Comparison of ENCODE assay signal across 8 cellular contexts in genomic region chr4:169620846-169621228, GRCh38. TPM values are rescaled to one million over a fixed set of nuclear protein-coding genes. Genes with fewer than 3 reads are reported as not detected.
DNase-seq lines count a peak whose midpoint lies in the region; TF ChIP-seq lines count a peak whose summit lies in the region.

No MANE protein-coding gene starts in this region.

- peak overlapping the region; percentile 95 for H3K27ac ChIP-seq in fibroblast of lung (ENCODE audit: insufficient read depth, low read length)
- H3K27ac ChIP-seq in neural progenitor cell: peak overlapping the region; percentile 87

- H3K4me1 ChIP-seq in fibroblast of lung (ENCODE audit: control insufficient read depth, extremely low read depth, insufficient read depth, low read length) (no peaks in the 10 kb centered on the region), neural progenitor cell (peaks cover 15% of the 10 kb centered on the region)

- in situ Hi-C loops in ACHN (cut with HindIII; ENCODE audit: low pct_ligation_motif_present, low pct_unique_long_range_greater_than_20kb, low sequenced_read_pairs): no loop called here

- H3K9ac ChIP-seq in fibroblast of lung (ENCODE audit: insufficient read depth, low read length): peak overlapping the region; percentile 77
- H3K9ac ChIP-seq in neural progenitor cell: peak overlapping the region; percentile 89

- H4K20me1 ChIP-seq in fibroblast of lung (ENCODE audit: control insufficient read depth, extremely low read depth, insufficient read depth, low read length): no peaks in the 10 kb centered on the region
- peaks cover 9% of the 10 kb centered on the region for H4K20me1 ChIP-seq in neural progenitor cell (ENCODE audit: low read depth)

- H3K27ac Mint-ChIP-seq in HFFc6 (peak overlapping the region; percentile 99), neural progenitor cell (peak overlapping the region; percentile 97)

- H3K4me1 Mint-ChIP-seq in HFFc6 (ENCODE audit: low read depth): peaks cover 37% of the 10 kb centered on the region
- H3K4me1 Mint-ChIP-seq in neural progenitor cell: peaks cover 17% of the 10 kb centered on the region

- no peak for TF ChIP-seq CTCF in HFFc6 (IDR thresholded peaks at IDR 0.05)
- TF ChIP-seq CTCF in fibroblast of lung (conservative IDR thresholded peaks at IDR 0.05 in 1 of 2, IDR thresholded peaks at IDR 0.05 in 1 of 2; ENCODE audit: low read depth in 1 of 2, low read length in 2 of 2): no peak
- TF ChIP-seq CTCF in neural progenitor cell (IDR thresholded peaks at IDR 0.05): no peak

- H3K4me3 Mint-ChIP-seq in HFFc6 (peak overlapping the region; percentile 97), neural progenitor cell (peak overlapping the region; percentile 93)

- H3K27me3 ChIP-seq in fibroblast of lung (ENCODE audit: control insufficient read depth, insufficient read depth, low read length): no peaks in the 10 kb centered on the region
- H3K27me3 ChIP-seq in neural progenitor cell: no peaks in the 10 kb centered on the region

- peak overlapping the region; percentile 76 to 98 (median 80) for H3K4me3 ChIP-seq in fibroblast of lung (replicated peaks in 1 of 4; ENCODE audit: control extremely low read depth in 1 of 4, insufficient read depth in 1 of 4, low read depth in 3 of 4, low read length in 4 of 4)
- H3K4me3 ChIP-seq in neural progenitor cell: peak overlapping the region; percentile 85

- H3K36me3 Mint-ChIP-seq in HFFc6 (ENCODE audit: low read depth) (peaks cover 5% of the 10 kb centered on the region; the same call in 1 of the 2 replicates), neural progenitor cell (peaks cover 2% of the 10 kb centered on the region)

- H3K9me3 ChIP-seq in fibroblast of lung (ENCODE audit: control insufficient read depth, insufficient read depth, low read depth, low read length) (no peaks in the 10 kb centered on the region), neural progenitor cell (ENCODE audit: low read depth) (no peaks in the 10 kb centered on the region)

- H3K27me3 Mint-ChIP-seq in HFFc6 (ENCODE audit: insufficient read depth): no peaks in the 10 kb centered on the region
- no peaks in the 10 kb centered on the region for H3K27me3 Mint-ChIP-seq in neural progenitor cell (ENCODE audit: insufficient read depth, low read depth)

- H3K4me2 ChIP-seq in fibroblast of lung (ENCODE audit: extremely low read depth, insufficient read depth, low read length) (peak overlapping the region; percentile 95), neural progenitor cell (peak overlapping the region; percentile 99)

- H2AFZ ChIP-seq in fibroblast of lung (ENCODE audit: low read length): peak overlapping the region; percentile 73
- H2AFZ ChIP-seq in neural progenitor cell (replicated peaks): peak overlapping the region; percentile 71

- H3F3A ChIP-seq in neural progenitor cell (ENCODE audit: low read depth): peaks cover 8% of the 10 kb centered on the region

- H3K79me2 ChIP-seq in fibroblast of lung (ENCODE audit: control insufficient read depth, insufficient read depth, low read length): peaks cover 34% of the 10 kb centered on the region
- H3K79me2 ChIP-seq in neural progenitor cell (ENCODE audit: low read depth): peaks cover 55% of the 10 kb centered on the region

- DNase-seq in ACHN (peak; percentile 50), HFFc6 (no peak), fibroblast of lung (ENCODE audit: low read depth in 2 of 2) (peak in 1 of 2 donors; percentile 21), neural progenitor cell (ENCODE audit: low spot score) (peak; percentile 40), retina (no peak), NCI-H1930 (lab: John Stamatoyannopoulos, UW) (no peak), NCI-H2029 (lab: John Stamatoyannopoulos, UW) (no peak)
- peak; percentile 16 for DNase-seq in activated CD4-positive, alpha-beta T cell treated with anti-CD3 and anti-CD28 coated beads, Interleukin-2, amount 50 U/mL, for 1 hour

- no peaks in the 10 kb centered on the region for H3K36me3 ChIP-seq in fibroblast of lung (ENCODE audit: control insufficient read depth, insufficient read depth, low read length)
- no peaks in the 10 kb centered on the region for H3K36me3 ChIP-seq in neural progenitor cell

- H3K9me3 Mint-ChIP-seq in HFFc6 (no peaks in the 10 kb centered on the region), neural progenitor cell (no peaks in the 10 kb centered on the region)

RNA-seq across cellular contexts. Expression of gene CLCN3, which starts 0.5 kb away (rescaled TPM):
- 10 to 100 TPM; 32.9 to 39.5 (median 35.0) TPM for total RNA-seq in HFFc6 (2021; fragmentation: NEBNext Ultra II Directional; extraction: Animal tissue kit (Norgen Biotek cat#: 25700))
- total RNA-seq in fibroblast of lung (61.6 and 92.2 TPM in 2 replicates), neural progenitor cell (ENCODE audit: low replicate concordance) (27.0 and 44.8 TPM in 2 replicates)
- 51.7 and 58.1 TPM in 2 replicates for polyA plus RNA-seq in fibroblast of lung
- 34.2 and 36.2 TPM in 2 replicates for polyA plus RNA-seq in fibroblast of lung (2012)
- polyA minus RNA-seq in fibroblast of lung (ENCODE audit: low replicate concordance): 12.7 and 17.2 TPM in 2 replicates

RNA-seq across cellular contexts. Expression of gene NEK1, which starts 8.5 kb away (rescaled TPM):
- total RNA-seq in HFFc6 (2021; fragmentation: NEBNext Ultra II Directional; extraction: Animal tissue kit (Norgen Biotek cat#: 25700)): 10 to 100 TPM in 3 of 6 experiments, 1 to 10 TPM in 3; 9.4 to 11.1 (median 10.0) TPM
- 13.9 and 17.0 TPM in 2 replicates for total RNA-seq in fibroblast of lung
- 8.6 and 8.9 TPM in 2 replicates for polyA plus RNA-seq in fibroblast of lung
- 8.1 and 8.5 TPM in 2 replicates for polyA plus RNA-seq in fibroblast of lung (2012)
- 2.1 and 7.4 TPM in 2 replicates for polyA minus RNA-seq in fibroblast of lung (ENCODE audit: low replicate concordance)
- total RNA-seq in neural progenitor cell (ENCODE audit: low replicate concordance): 9.9 and 12.1 TPM in 2 replicates

Comparison
In these comparisons a context has a peak if more than half of its experiments do, and no peak if none do; other contexts are left out.
1. DNase-seq: peak in ACHN (single experiment), activated CD4-positive, alpha-beta T cell treated with anti-CD3 and anti-CD28 coated beads, Interleukin-2, amount 50 U/mL, for 1 hour (single experiment) and neural progenitor cell (single experiment); none in HFFc6 (single experiment), retina (single experiment), NCI-H1930 (0 of 2) and NCI-H2029 (single experiment).